In the genomic region with DNA sequence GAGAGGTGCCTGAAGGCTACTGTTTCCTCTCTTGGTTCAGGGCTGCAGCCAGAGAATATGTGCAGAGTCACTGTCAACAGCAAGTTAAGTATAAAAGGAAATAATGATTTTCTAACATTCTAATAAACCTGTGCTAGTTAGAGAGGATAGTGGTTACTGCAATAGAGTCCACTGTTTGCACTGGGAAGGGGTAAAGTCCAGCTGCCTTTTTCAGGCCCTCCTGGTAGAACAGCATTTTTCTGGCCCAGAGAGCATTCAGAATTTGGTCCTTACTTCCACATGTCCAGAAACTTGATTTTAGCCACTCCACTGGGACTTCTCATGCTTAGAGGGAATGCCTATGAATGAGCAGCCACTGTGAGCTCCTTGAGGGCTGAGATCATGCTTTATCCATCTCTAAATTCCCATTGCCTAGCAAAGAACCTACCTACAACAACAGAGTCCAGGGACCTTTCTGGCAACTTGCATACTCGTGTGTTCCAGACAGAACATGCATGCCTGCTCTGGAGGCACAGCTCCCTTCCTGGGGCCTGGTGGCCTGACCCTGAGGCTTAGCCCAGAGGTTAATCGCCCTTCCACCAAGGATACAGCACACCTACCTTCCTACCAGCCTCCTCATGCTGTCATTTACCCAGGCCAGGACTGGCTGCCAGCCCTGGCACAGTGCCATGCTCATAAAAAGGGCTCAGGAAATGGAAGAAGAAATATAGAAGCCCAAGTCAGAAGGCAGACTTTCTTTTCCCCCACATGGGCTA, we compare ENCODE assay signal across 9 cellular contexts. TPM values are rescaled to one million over a fixed set of nuclear protein-coding genes. Genes with fewer than 3 reads are reported as not detected.
DNase-seq lines count a peak whose midpoint lies in the region; ATAC-seq and TF ChIP-seq lines count a peak whose summit lies in the region.
"Had no signal": no experiment of that assay in that cellular context is flagged by ENCODE, and none has a peak within 500 bp of the region (broad histone marks: within the 10 kb centered on the region; RNA-seq: fewer than 3 reads in every experiment).

No MANE protein-coding gene starts in this region.

- H3K4me3 ChIP-seq in BLaER1 treated with 17β-estradiol and CSF1 and Interleukin-3, amounts not matched to agents 10 nM and 100 nM = no peak overlapping the region
- H3K4me3 ChIP-seq in body of pancreas (no peak overlapping the region), mesenchymal stem cell (ENCODE audit: insufficient read depth in 1 of 2, low read depth in 1 of 2, low read length in 2 of 2) (no peak overlapping the region)

- no peaks in the 10 kb centered on the region for H3K27me3 ChIP-seq in BLaER1 treated with 17β-estradiol and CSF1 and Interleukin-3, amounts not matched to agents 10 nM and 100 nM
- H3K27me3 ChIP-seq in body of pancreas (no peaks in the 10 kb centered on the region), mesenchymal stem cell (ENCODE audit: control insufficient read depth in 1 of 2, insufficient read depth in 1 of 2, low read length in 2 of 2) (no peaks in the 10 kb centered on the region)

- H3K36me3 ChIP-seq in BLaER1 treated with 17β-estradiol and CSF1 and Interleukin-3, amounts not matched to agents 10 nM and 100 nM = peaks cover 0 to 7% (median 0%) of the 10 kb centered on the region in 11 experiments; a peak in 2 of 22 replicates
- no peaks in the 10 kb centered on the region for H3K36me3 ChIP-seq in body of pancreas (replicated peaks in 1 of 2; ENCODE audit: insufficient read depth in 1 of 2, low read depth in 2 of 2)
- H3K36me3 ChIP-seq in mesenchymal stem cell (ENCODE audit: control insufficient read depth in 1 of 2, insufficient read depth in 2 of 2, low read depth in 1 of 2, low read length in 2 of 2) = no peaks in the 10 kb centered on the region

- H3K23ac ChIP-seq in mesenchymal stem cell (ENCODE audit: low read length in 2 of 2) = no peak overlapping the region

- 10 to 14% methylated on average over 2 of the region's 2 CpGs for WGBS in body of pancreas, 2 donors
- 66% methylated on average over 1 of the region's 2 CpGs for WGBS in mesenchymal stem cell

- TF ChIP-seq POLR2A in body of pancreas (IDR thresholded peaks at IDR 0.05) = no peak

- peak overlapping the region; percentile 16 for H4K8ac ChIP-seq in mesenchymal stem cell (ENCODE audit: low read length)

- H3K4ac ChIP-seq in mesenchymal stem cell (ENCODE audit: low read depth in 1 of 2, low read length in 2 of 2) = peak overlapping the region in 1 of 2 experiments; percentile 72

- peaks cover 23 to 34% (median 33%) of the 10 kb centered on the region in 11 experiments for H3K9me3 ChIP-seq in BLaER1 treated with 17β-estradiol and CSF1 and Interleukin-3, amounts not matched to agents 10 nM and 100 nM (replicated peaks in 1 of 11)
- H3K9me3 ChIP-seq in body of pancreas (no peaks in the 10 kb centered on the region), mesenchymal stem cell (ENCODE audit: control insufficient read depth, low read length) (peaks cover 13% of the 10 kb centered on the region)

- DNase-seq in NCI-H1105 (lab: John Stamatoyannopoulos, UW) = peak; percentile 87
- peak; percentile 77 to 86 (median 81) for DNase-seq in body of pancreas
- peak; percentile 30 for DNase-seq in mesenchymal stem cell
- no peak for DNase-seq in activated CD8-positive, alpha-beta memory T cell treated with anti-CD3 and anti-CD28 coated beads, Interleukin-2, amount 50 U/mL, for 48 hours
- DNase-seq: amygdala had no signal

- H2AFZ ChIP-seq in mesenchymal stem cell (ENCODE audit: low read depth, low read length) = no peak overlapping the region

- H2BK120ac ChIP-seq in mesenchymal stem cell (ENCODE audit: low read depth, low read length) = no peak overlapping the region

- ATAC-seq in body of pancreas (peak; percentile 82), HG02852 (IDR thresholded peaks at IDR 0.05; ENCODE audit: unreplicated experiment) (no peak), GM18907 (IDR thresholded peaks at IDR 0.05; ENCODE audit: unreplicated experiment) (no peak), GM19467 (IDR thresholded peaks at IDR 0.05; ENCODE audit: unreplicated experiment) (no peak)

- no peak overlapping the region for H2BK15ac ChIP-seq in mesenchymal stem cell (ENCODE audit: low read depth, poor library complexity, severe bottlenecking)

- no peak overlapping the region for H2BK5ac ChIP-seq in mesenchymal stem cell (ENCODE audit: low read depth, low read length, poor library complexity, severe bottlenecking)

- H4K91ac ChIP-seq in mesenchymal stem cell (ENCODE audit: low read length) = peak overlapping the region; percentile 86

- intact Hi-C loops in body of pancreas (cut with DNase I) = no loop called here

- H2BK12ac ChIP-seq in mesenchymal stem cell (ENCODE audit: low read length in 2 of 2) = peak overlapping the region in 1 of 2 experiments; percentile 29

- H3K27ac ChIP-seq in BLaER1 treated with 17β-estradiol and CSF1 and Interleukin-3, amounts not matched to agents 10 nM and 100 nM = no peak overlapping the region
- H3K27ac ChIP-seq in body of pancreas (peak overlapping the region; percentile 68 to 83 (median 72)), mesenchymal stem cell (ENCODE audit: low read length, poor library complexity, severe bottlenecking) (peak overlapping the region; percentile 24)

- H3K4me2 ChIP-seq in BLaER1 treated with 17β-estradiol and CSF1 and Interleukin-3, amounts not matched to agents 10 nM and 100 nM = peak overlapping the region in 10 of 11 experiments; percentile 0 to 66 (median 21); a peak in 12 of 22 replicates
- H3K4me2 ChIP-seq in mesenchymal stem cell (ENCODE audit: low read length, poor library complexity, severe bottlenecking) = no peak overlapping the region

- peak overlapping the region in 1 of 2 experiments; percentile 30 for H3K14ac ChIP-seq in mesenchymal stem cell (ENCODE audit: low read length in 2 of 2)

- H2AK5ac ChIP-seq in mesenchymal stem cell (ENCODE audit: low read length, severe bottlenecking) = no peak overlapping the region

- TF ChIP-seq CTCF in body of pancreas (IDR thresholded peaks at IDR 0.05) = no peak

- H4K20me1 ChIP-seq in BLaER1 treated with 17β-estradiol and CSF1 and Interleukin-3, amounts not matched to agents 10 nM and 100 nM = no peaks in the 10 kb centered on the region

- H3K18ac ChIP-seq in mesenchymal stem cell (ENCODE audit: low read depth in 1 of 2, low read length in 2 of 2) = peak overlapping the region; percentile 1 to 67

- peak overlapping the region in 2 of 11 experiments; percentile 38 to 40; a peak in 2 of 22 replicates for H3K9ac ChIP-seq in BLaER1 treated with 17β-estradiol and CSF1 and Interleukin-3, amounts not matched to agents 10 nM and 100 nM
- H3K9ac ChIP-seq in mesenchymal stem cell (ENCODE audit: low read length) = no peak overlapping the region

- no peaks in the 10 kb centered on the region for H3K79me1 ChIP-seq in mesenchymal stem cell (replicated peaks; ENCODE audit: low read length, poor library complexity, severe bottlenecking)

- H3K4me1 ChIP-seq in BLaER1 treated with 17β-estradiol and CSF1 and Interleukin-3, amounts not matched to agents 10 nM and 100 nM = peaks cover 0 to 47% (median 10%) of the 10 kb centered on the region in 10 experiments; a peak in 17 of 20 replicates
- peaks cover 35% of the 10 kb centered on the region for H3K4me1 ChIP-seq in body of pancreas
- peaks cover 9% of the 10 kb centered on the region for H3K4me1 ChIP-seq in mesenchymal stem cell (ENCODE audit: control insufficient read depth, insufficient read depth, low read depth, low read length)

RNA-seq across cellular contexts. Expression of a gene that starts 50.3 kb away (rescaled TPM):
- 10 to 100 TPM; 35.6 to 56.0 TPM for total RNA-seq in body of pancreas
- 52.5 TPM for polyA plus RNA-seq in mesenchymal stem cell (2013, experiment 1 of 2)
- polyA plus RNA-seq in mesenchymal stem cell (2013, experiment 2 of 2) = 54.3 TPM

Comparison
In these comparisons a context has a peak if more than half of its experiments do, and no peak if none do; other contexts are left out.
1. H3K27ac ChIP-seq: peak in body of pancreas (4 of 4) and mesenchymal stem cell (single experiment); none in BLaER1 treated with 17β-estradiol and CSF1 and Interleukin-3, amounts not matched to agents 10 nM and 100 nM (0 of 11).